ENCODE assay signal across 28 cellular contexts in genomic region chr9:114200721-114201300, GRCh38. TPM values are rescaled to one million over a fixed set of nuclear protein-coding genes. Genes with fewer than 3 reads are reported as not detected.
"Had no signal": no experiment of that assay in that cellular context is flagged by ENCODE, and none has a peak within 500 bp of the region (broad histone marks: within the 10 kb centered on the region; RNA-seq: fewer than 3 reads in every experiment).

No MANE protein-coding gene starts in this region.

- H3K4me3 Mint-ChIP-seq: activated CD4-positive, alpha-beta memory T cell treated with anti-CD3 and anti-CD28 coated beads, Interleukin-2, amount 10 ng/mL, durations not matched to agents 7 days and 5 days; activated CD4-positive, alpha-beta T cell treated with anti-CD3 and anti-CD28 coated beads for 36 hours; activated naive CD4-positive, alpha-beta T cell treated with anti-CD3 and anti-CD28 coated beads for 36 hours; activated naive CD8-positive, alpha-beta T cell; activated T-helper 17 cell treated with anti-CD3 and anti-CD28 coated beads, Interleukin-2, amount 50 U/mL, for 72 hours; brain; T-cell had no signal

- H3K27ac ChIP-seq: SK-N-MC, VCaP had no signal

- H3K4me3 ChIP-seq: SK-N-MC had no signal

- H3K9me3 Mint-ChIP-seq: activated CD4-positive, alpha-beta memory T cell treated with anti-CD3 and anti-CD28 coated beads, Interleukin-2, amount 10 ng/mL, durations not matched to agents 7 days and 5 days; activated naive CD4-positive, alpha-beta T cell treated with anti-CD3 and anti-CD28 coated beads for 36 hours; activated T-helper 17 cell treated with anti-CD3 and anti-CD28 coated beads, Interleukin-2, amount 50 U/mL, for 72 hours; brain; T-cell had no signal

- ATAC-seq: activated CD4-positive, alpha-beta T cell treated with anti-CD3 and anti-CD28 coated beads for 36 hours; activated T-helper 17 cell treated with anti-CD3 and anti-CD28 coated beads, Interleukin-2, amount 50 U/mL, for 72 hours; T-cell had no signal

- H3K27ac Mint-ChIP-seq: activated CD4-positive, alpha-beta memory T cell treated with anti-CD3 and anti-CD28 coated beads, Interleukin-2, amount 10 ng/mL, durations not matched to agents 7 days and 5 days; activated CD4-positive, alpha-beta T cell treated with anti-CD3 and anti-CD28 coated beads for 36 hours; activated naive CD4-positive, alpha-beta T cell treated with anti-CD3 and anti-CD28 coated beads for 36 hours; activated naive CD8-positive, alpha-beta T cell; activated T-helper 17 cell treated with anti-CD3 and anti-CD28 coated beads, Interleukin-2, amount 50 U/mL, for 72 hours; brain; T-cell had no signal

- DNase-seq: activated CD4-positive, alpha-beta memory T cell treated with anti-CD3 and anti-CD28 coated beads, Interleukin-2, amount 10 ng/mL, durations not matched to agents 7 days and 5 days; activated CD4-positive, alpha-beta T cell treated with anti-CD3 and anti-CD28 coated beads for 36 hours; activated CD4-positive, alpha-beta T cell treated with anti-CD3 and anti-CD28 coated beads, Interleukin-2, amount 50 U/mL, for 1 hour; activated gamma-delta T cell; activated naive CD4-positive, alpha-beta T cell treated with anti-CD3 and anti-CD28 coated beads for 36 hours; activated T-cell treated with anti-CD3 and anti-CD28 coated beads for 4 hours; activated T-cell treated with anti-CD3 and anti-CD28 coated beads, Interleukin-2, amount 50 U/mL, for 48 hours; amygdala; KG1; NCI-H1048; NCI-H146; NCI-H187 treated with DMSO at 0.1 percent for 48 hours; NCI-H2081 treated with DMSO at 0.1 percent for 48 hours; NCI-H2171; NCI-H345; NCI-H510A; NCI-H526 treated with DMSO at 0.1 percent for 48 hours; NCI-H82; SIG-M5; T-cell; T-helper 2 cell; T1000 had no signal

- H3K4me1 Mint-ChIP-seq: activated CD4-positive, alpha-beta memory T cell treated with anti-CD3 and anti-CD28 coated beads, Interleukin-2, amount 10 ng/mL, durations not matched to agents 7 days and 5 days; activated CD4-positive, alpha-beta T cell treated with anti-CD3 and anti-CD28 coated beads for 36 hours; activated T-helper 17 cell treated with anti-CD3 and anti-CD28 coated beads, Interleukin-2, amount 50 U/mL, for 72 hours; T-cell had no signal

- H3K36me3 Mint-ChIP-seq: activated naive CD8-positive, alpha-beta T cell; brain; T-cell had no signal

- H3K27me3 Mint-ChIP-seq: activated CD4-positive, alpha-beta memory T cell treated with anti-CD3 and anti-CD28 coated beads, Interleukin-2, amount 10 ng/mL, durations not matched to agents 7 days and 5 days; activated CD4-positive, alpha-beta T cell treated with anti-CD3 and anti-CD28 coated beads for 36 hours; activated naive CD8-positive, alpha-beta T cell; activated T-helper 17 cell treated with anti-CD3 and anti-CD28 coated beads, Interleukin-2, amount 50 U/mL, for 72 hours; T-cell had no signal

RNA-seq across cellular contexts. Expression of gene COL27A1, which starts 45.5 kb away (rescaled TPM):
- total RNA-seq: OCI-LY7 had no signal
